In the genomic region with DNA sequence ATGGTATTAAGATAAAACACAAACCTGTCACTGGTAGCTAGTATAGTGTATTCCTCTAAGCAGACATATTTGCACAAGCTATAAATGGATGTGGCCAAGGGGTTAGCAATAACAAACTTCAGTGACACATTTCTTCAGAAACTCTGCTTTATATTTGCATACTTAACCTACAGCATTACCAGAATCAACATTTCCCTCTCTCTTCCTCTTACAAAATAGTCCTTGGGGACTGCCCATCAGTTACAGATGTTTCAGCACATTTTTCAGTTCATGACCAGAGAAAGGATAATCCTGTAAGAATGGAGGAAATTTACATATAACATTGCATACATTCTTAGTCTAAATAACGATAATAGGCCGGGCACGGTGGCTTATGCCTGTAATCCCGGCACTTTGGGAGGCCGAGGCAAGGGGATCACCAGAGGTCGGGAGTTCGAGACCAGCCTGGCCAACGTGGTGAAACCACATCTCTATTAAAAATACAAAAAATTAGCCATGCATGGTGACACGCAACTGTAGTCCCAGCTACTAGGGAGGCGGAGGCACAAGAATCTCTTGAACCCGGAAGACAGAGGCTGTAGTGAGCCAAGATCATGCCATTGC, we compare ENCODE assay signal across 14 cellular contexts. TPM values are rescaled to one million over a fixed set of nuclear protein-coding genes. Genes with fewer than 3 reads are reported as not detected.
DNase-seq lines count a peak whose midpoint lies in the region; ATAC-seq and TF ChIP-seq lines count a peak whose summit lies in the region.
"Had no signal": no experiment of that assay in that cellular context is flagged by ENCODE, and none has a peak within 500 bp of the region (broad histone marks: within the 10 kb centered on the region; RNA-seq: fewer than 3 reads in every experiment).

No MANE protein-coding gene starts in this region.

- peaks cover 3% of the 10 kb centered on the region for H3K27me3 Mint-ChIP-seq in T-helper 2 cell treated with Interferon-gamma antibody and Interleukin-4, amounts not matched to agents 5 μg/mL and 100 μg/mL, for 36 hours (ENCODE audit: low read depth)

- H3K27me3 ChIP-seq in adipocyte (replicated peaks; ENCODE audit: control insufficient read depth, insufficient read depth, low read length) (no peaks in the 10 kb centered on the region), esophagus muscularis mucosa (no peaks in the 10 kb centered on the region)

- intact Hi-C loops in esophagus muscularis mucosa (cut with DNase I) = no loop called here

- H3K36me3 ChIP-seq in adipocyte (ENCODE audit: control insufficient read depth, insufficient read depth, low read length, severe bottlenecking) = no peaks in the 10 kb centered on the region
- H3K36me3 ChIP-seq in esophagus muscularis mucosa = no peaks in the 10 kb centered on the region

- H3K4me1 Mint-ChIP-seq in T-helper 2 cell treated with Interferon-gamma antibody and Interleukin-4, amounts not matched to agents 5 μg/mL and 100 μg/mL, for 36 hours (ENCODE audit: low read depth) = peaks cover 6% of the 10 kb centered on the region

- WGBS in esophagus muscularis mucosa = 83% methylated on average over 11 of the region's 11 CpGs

- TF ChIP-seq EP300 in esophagus muscularis mucosa (IDR thresholded peaks at IDR 0.05) = no peak

- H3K9me3 ChIP-seq in adipocyte (ENCODE audit: control insufficient read depth, low read length) (no peaks in the 10 kb centered on the region), esophagus muscularis mucosa (no peaks in the 10 kb centered on the region)

- H3K9ac ChIP-seq in adipocyte (ENCODE audit: low read length) = no peak overlapping the region

- H3K4me3 ChIP-seq in adipocyte (ENCODE audit: low read length) (no peak overlapping the region), esophagus muscularis mucosa (no peak overlapping the region)

- peak; percentile 92 for ATAC-seq in GM18499 (IDR thresholded peaks at IDR 0.05; ENCODE audit: insufficient read depth, unreplicated experiment)
- peak; percentile 98 for ATAC-seq in GM19468 (IDR thresholded peaks at IDR 0.05; ENCODE audit: extremely low read depth, unreplicated experiment)
- ATAC-seq in HG03025 (IDR thresholded peaks at IDR 0.05; ENCODE audit: low FRiP score, unreplicated experiment) = peak; percentile 96
- ATAC-seq: CD8-positive, alpha-beta T cell had no signal

- no peak overlapping the region for H3K27ac Mint-ChIP-seq in T-helper 2 cell treated with Interferon-gamma antibody and Interleukin-4, amounts not matched to agents 5 μg/mL and 100 μg/mL, for 36 hours
- H3K27ac Mint-ChIP-seq: CD8-positive, alpha-beta T cell had no signal

- no peak for TF ChIP-seq POLR2A in esophagus muscularis mucosa (IDR thresholded peaks at IDR 0.05; ENCODE audit: low read depth)

- H3K36me3 Mint-ChIP-seq in T-helper 2 cell treated with Interferon-gamma antibody and Interleukin-4, amounts not matched to agents 5 μg/mL and 100 μg/mL, for 36 hours (ENCODE audit: low read depth) = no peaks in the 10 kb centered on the region
- H3K36me3 Mint-ChIP-seq: CD8-positive, alpha-beta T cell had no signal

- H3K4me3 Mint-ChIP-seq in T-helper 2 cell treated with Interferon-gamma antibody and Interleukin-4, amounts not matched to agents 5 μg/mL and 100 μg/mL, for 36 hours = no peak overlapping the region
- H3K4me3 Mint-ChIP-seq: CD8-positive, alpha-beta T cell had no signal

- H3K27ac ChIP-seq in esophagus muscularis mucosa (replicated peaks in 1 of 4) = no peak overlapping the region

- no peak for TF ChIP-seq CTCF in esophagus muscularis mucosa (IDR thresholded peaks at IDR 0.05)

- H3K9me3 Mint-ChIP-seq in T-helper 2 cell treated with Interferon-gamma antibody and Interleukin-4, amounts not matched to agents 5 μg/mL and 100 μg/mL, for 36 hours = no peaks in the 10 kb centered on the region

- DNase-seq in adipocyte (ENCODE audit: low read depth) (peak; percentile 81), NCI-H1417 treated with DMSO at 0.1 percent for 48 hours (lab: John Stamatoyannopoulos, UW) (no peak), SHP77 (lab: John Stamatoyannopoulos, UW) (no peak), esophagus muscularis mucosa (ENCODE audit: extremely low spot score) (no peak)
- no peak for DNase-seq in T-helper 2 cell treated with Interferon-gamma antibody and Interleukin-4, amounts not matched to agents 5 μg/mL and 100 μg/mL, for 36 hours (ENCODE audit: low spot score)
- DNase-seq: activated CD4-positive, alpha-beta T cell treated with anti-CD3 and anti-CD28 coated beads, Interleukin-2, amount 50 U/mL, for 48 hours; aorta; CD8-positive, alpha-beta T cell; H7; midbrain had no signal

- H3K4me1 ChIP-seq in adipocyte (ENCODE audit: control insufficient read depth, insufficient read depth, low read length) = peaks cover 11% of the 10 kb centered on the region
- no peaks in the 10 kb centered on the region for H3K4me1 ChIP-seq in esophagus muscularis mucosa

RNA-seq across cellular contexts. Expression of a gene that starts 25.3 kb away (rescaled TPM):
- 1 to 10 TPM; 2.0 to 3.5 (median 2.1) TPM for total RNA-seq in esophagus muscularis mucosa
- total RNA-seq: CD8-positive, alpha-beta T cell; skeletal muscle tissue had no signal
